Comparison of ENCODE assay signal across 10 cellular contexts in the genomic region with DNA sequence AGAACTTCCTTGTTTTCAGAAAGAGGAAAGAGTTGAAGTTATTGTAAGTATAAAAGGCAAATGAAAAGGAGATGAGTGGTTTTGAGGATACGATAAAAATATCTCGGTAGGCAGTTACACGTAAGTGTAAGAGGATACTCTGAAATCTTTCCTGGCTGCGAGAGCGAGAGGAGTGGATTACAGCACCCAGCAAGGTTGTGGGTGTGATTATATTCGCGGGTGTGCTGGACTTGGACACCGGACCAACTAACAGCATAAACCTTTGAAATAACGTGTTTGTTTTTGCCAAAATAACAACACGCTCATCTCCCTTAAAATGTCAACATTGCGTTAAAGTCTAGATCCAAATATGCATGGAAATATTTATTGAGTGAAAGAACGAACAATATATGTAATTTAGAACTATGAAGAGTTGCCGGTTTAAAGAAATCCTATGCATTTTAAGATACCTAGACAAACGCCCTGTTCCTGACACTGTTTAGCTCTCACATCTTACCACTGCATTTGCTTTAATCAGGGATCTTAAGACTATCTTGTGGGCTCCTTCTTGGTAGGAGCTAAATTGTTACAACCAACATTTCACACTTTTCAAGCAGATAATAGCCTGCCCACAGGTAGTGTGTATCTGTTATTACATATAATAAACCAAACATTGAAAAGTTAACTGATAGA.
A peak's percentile ranks its signal among the peaks of the same experiment; 100 is the strongest.
DNase-seq lines count a peak whose midpoint lies in the region; TF ChIP-seq lines count a peak whose summit lies in the region.
"Had no signal": no experiment of that assay in that cellular context is flagged by ENCODE, and none has a peak within 500 bp of the region (broad histone marks: within the 10 kb centered on the region; RNA-seq: fewer than 3 reads in every experiment).

No MANE protein-coding gene starts in this region.

- H3K4me3 Mint-ChIP-seq in type B pancreatic cell: peak overlapping the region; percentile 55
- H3K4me3 Mint-ChIP-seq: activated CD8-positive, alpha-beta T cell treated with anti-CD3 and anti-CD28 coated beads for 36 hours; activated naive CD8-positive, alpha-beta T cell treated with anti-CD3 and anti-CD28 coated beads, Interleukin-2, amount 50 U/mL, for 24 hours had no signal

- H3K27me3 ChIP-seq in duodenal mucosa (ENCODE audit: control insufficient read depth in 1 of 2, insufficient read depth in 2 of 2, low read length in 2 of 2): no peaks in the 10 kb centered on the region

- H3K27ac ChIP-seq in duodenal mucosa (ENCODE audit: low read depth, low read length) (peak overlapping the region; percentile 3), mesodermal cell (ENCODE audit: low read depth, low read length, severe bottlenecking) (peak overlapping the region; percentile 95)

- H3K4me3 ChIP-seq in duodenal mucosa (ENCODE audit: low read depth in 1 of 2, low read length in 2 of 2): no peak overlapping the region
- H3K4me3 ChIP-seq in mesodermal cell (ENCODE audit: extremely low read depth, insufficient read depth, low read length, poor library complexity, severe bottlenecking): no peak overlapping the region

- H3K4me1 ChIP-seq in duodenal mucosa (ENCODE audit: control insufficient read depth in 1 of 2, insufficient read depth in 2 of 2, low read length in 2 of 2) (peaks cover 20 to 25% of the 10 kb centered on the region in 2 donors), mesodermal cell (ENCODE audit: control insufficient read depth, insufficient read depth, low read length, poor library complexity, severe bottlenecking) (peaks cover 17% of the 10 kb centered on the region)

- 84 to 100% methylated on average over 1 to 4 of the region's 14 CpGs for WGBS in mesodermal cell (ENCODE audit: insufficient coverage in 2 of 2), 2 experiments

- peak overlapping the region in 1 of 2 donors; percentile 39 for H3K9ac ChIP-seq in duodenal mucosa (ENCODE audit: low read depth in 1 of 2, low read length in 2 of 2)

- H3K36me3 Mint-ChIP-seq in type B pancreatic cell: no peaks in the 10 kb centered on the region

- peaks cover 12% of the 10 kb centered on the region for H3K4me1 Mint-ChIP-seq in type B pancreatic cell (ENCODE audit: unreplicated experiment)

- peak overlapping the region; percentile 72 for H3K27ac Mint-ChIP-seq in type B pancreatic cell
- H3K27ac Mint-ChIP-seq: activated CD8-positive, alpha-beta T cell treated with anti-CD3 and anti-CD28 coated beads for 36 hours; activated naive CD8-positive, alpha-beta T cell treated with anti-CD3 and anti-CD28 coated beads, Interleukin-2, amount 50 U/mL, for 24 hours had no signal

- no peak for TF ChIP-seq CTCF in type B pancreatic cell (conservative IDR thresholded peaks at IDR 0.05)

- peaks cover 3% of the 10 kb centered on the region for H3K9me3 Mint-ChIP-seq in type B pancreatic cell
- H3K9me3 Mint-ChIP-seq: activated CD8-positive, alpha-beta T cell treated with anti-CD3 and anti-CD28 coated beads for 36 hours; activated naive CD8-positive, alpha-beta T cell treated with anti-CD3 and anti-CD28 coated beads, Interleukin-2, amount 50 U/mL, for 24 hours had no signal

- H3K36me3 ChIP-seq in duodenal mucosa (ENCODE audit: control insufficient read depth in 1 of 2, insufficient read depth in 2 of 2, low read length in 2 of 2): no peaks in the 10 kb centered on the region
- no peaks in the 10 kb centered on the region for H3K36me3 ChIP-seq in mesodermal cell (ENCODE audit: control insufficient read depth, insufficient read depth, low read length)

- H3K9me3 ChIP-seq in duodenal mucosa (ENCODE audit: control insufficient read depth in 1 of 2, low read length in 2 of 2) (no peaks in the 10 kb centered on the region), mesodermal cell (ENCODE audit: control insufficient read depth, low read length) (no peaks in the 10 kb centered on the region)

- DNase-seq in NCI-H510A (lab: John Stamatoyannopoulos, UW): peak; percentile 42
- no peak for DNase-seq in NCI-H510A treated with DMSO at 0.1 percent for 48 hours (lab: John Stamatoyannopoulos, UW)
- DNase-seq in type B pancreatic cell (ENCODE audit: extremely low spot score, unreplicated experiment): no peak
- DNase-seq in NCI-H2196 (lab: John Stamatoyannopoulos, UW; ENCODE audit: unreplicated experiment): no peak
- no peak for DNase-seq in iPS-NIHi11 (ENCODE audit: low spot score)
- DNase-seq in NCI-H2029 treated with DMSO at 0.1 percent for 48 hours (lab: John Stamatoyannopoulos, UW): no peak
- DNase-seq: activated CD8-positive, alpha-beta T cell treated with anti-CD3 and anti-CD28 coated beads for 36 hours; activated naive CD8-positive, alpha-beta T cell treated with anti-CD3 and anti-CD28 coated beads, Interleukin-2, amount 50 U/mL, for 24 hours had no signal

- H3K27me3 Mint-ChIP-seq in type B pancreatic cell: no peaks in the 10 kb centered on the region
- H3K27me3 Mint-ChIP-seq: activated CD8-positive, alpha-beta T cell treated with anti-CD3 and anti-CD28 coated beads for 36 hours; activated naive CD8-positive, alpha-beta T cell treated with anti-CD3 and anti-CD28 coated beads, Interleukin-2, amount 50 U/mL, for 24 hours had no signal
